In genomic region chr7:17342726-17343125, GRCh38 we compare ENCODE assay signal across 14 cellular contexts.
"Had no signal": no experiment of that assay in that cellular context is flagged by ENCODE, and none has a peak within 500 bp of the region (broad histone marks: within the 10 kb centered on the region; RNA-seq: fewer than 3 reads in every experiment).

No MANE protein-coding gene starts in this region.

- DNase-seq: activated CD4-positive, alpha-beta T cell treated with anti-CD3 and anti-CD28 coated beads for 36 hours; aorta; esophagus squamous epithelium; hippocampal formation; naive B cell; posterior cingulate gyrus; SW 1271 had no signal

- ATAC-seq: activated CD4-positive, alpha-beta T cell treated with anti-CD3 and anti-CD28 coated beads for 36 hours; activated naive CD4-positive, alpha-beta T cell treated with anti-CD3 and anti-CD28 coated beads, Interleukin-2, amount 50 U/mL, for 72 hours had no signal

- H3K36me3 ChIP-seq: breast epithelium had no signal

- H3K27me3 Mint-ChIP-seq: activated CD4-positive, alpha-beta T cell treated with anti-CD3 and anti-CD28 coated beads for 36 hours; naive B cell had no signal

- H3K27me3 ChIP-seq: breast epithelium, esophagus squamous epithelium, right atrium auricular region, tibial nerve had no signal

- H3K4me3 ChIP-seq: breast epithelium, esophagus squamous epithelium, lung, right atrium auricular region, smooth muscle cell, tibial nerve had no signal

- H3K36me3 Mint-ChIP-seq: naive B cell had no signal

- H3K27ac ChIP-seq: esophagus squamous epithelium, right atrium auricular region, VCaP had no signal

- H3K4me3 Mint-ChIP-seq: activated CD4-positive, alpha-beta T cell treated with anti-CD3 and anti-CD28 coated beads for 36 hours; naive B cell had no signal

- H3K27ac Mint-ChIP-seq: activated CD4-positive, alpha-beta T cell treated with anti-CD3 and anti-CD28 coated beads for 36 hours; activated naive CD4-positive, alpha-beta T cell treated with anti-CD3 and anti-CD28 coated beads, Interleukin-2, amount 50 U/mL, for 72 hours; naive B cell had no signal

- H3K9me3 Mint-ChIP-seq: activated naive CD4-positive, alpha-beta T cell treated with anti-CD3 and anti-CD28 coated beads, Interleukin-2, amount 50 U/mL, for 72 hours; naive B cell had no signal

- H3K9me3 ChIP-seq: breast epithelium, esophagus squamous epithelium, right atrium auricular region, tibial nerve had no signal

- H3K4me1 Mint-ChIP-seq: naive B cell had no signal

- H3K4me1 ChIP-seq: breast epithelium had no signal
